ENCODE assay signal across 22 cellular contexts in the genomic region with DNA sequence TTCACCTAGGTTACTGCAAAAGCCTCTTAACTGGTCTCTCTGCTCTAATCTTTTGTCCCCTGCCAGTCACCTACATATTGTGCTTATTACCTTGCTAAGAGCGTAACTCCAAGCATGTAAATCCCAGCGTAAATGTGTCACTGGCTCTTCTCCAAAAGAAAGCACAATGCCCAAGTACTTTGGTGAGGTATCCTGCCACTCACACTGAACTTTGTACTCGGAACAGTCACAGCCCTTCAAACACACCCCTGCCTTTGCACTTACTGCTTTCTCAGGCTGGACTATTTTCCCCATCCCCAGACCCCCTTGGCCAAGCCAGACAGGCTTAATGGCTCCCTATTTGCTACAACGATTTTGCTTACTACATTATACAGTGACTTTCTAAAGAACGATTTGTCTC.
DNase-seq lines count a peak whose midpoint lies in the region; ATAC-seq and TF ChIP-seq lines count a peak whose summit lies in the region.
"Had no signal": no experiment of that assay in that cellular context is flagged by ENCODE, and none has a peak within 500 bp of the region (broad histone marks: within the 10 kb centered on the region; RNA-seq: fewer than 3 reads in every experiment).

No MANE protein-coding gene starts in this region.

- peaks cover 19 to 33% of the 10 kb centered on the region in 2 donors for H3K4me1 ChIP-seq in duodenal mucosa (ENCODE audit: control insufficient read depth in 1 of 2, insufficient read depth in 2 of 2, low read length in 2 of 2)
- H3K4me1 ChIP-seq in mucosa of stomach (ENCODE audit: control insufficient read depth, insufficient read depth, low read length): peaks cover 51% of the 10 kb centered on the region
- H3K4me1 ChIP-seq: suprapubic skin, uterus had no signal

- ATAC-seq in GM21423 (IDR thresholded peaks at IDR 0.05; ENCODE audit: unreplicated experiment): no peak
- no peak for ATAC-seq in HG03108 (IDR thresholded peaks at IDR 0.05; ENCODE audit: unreplicated experiment)
- ATAC-seq: HCT116, Panc1, T-cell had no signal

- no peaks in the 10 kb centered on the region for H3K9me3 ChIP-seq in duodenal mucosa (ENCODE audit: control insufficient read depth in 1 of 2, low read length in 2 of 2)
- no peaks in the 10 kb centered on the region for H3K9me3 ChIP-seq in mucosa of stomach (ENCODE audit: control insufficient read depth, low read length)
- H3K9me3 ChIP-seq: suprapubic skin, uterus had no signal

- DNase-seq in D341Med (ENCODE audit: low spot score) (peak; percentile 32), GM20000 (ENCODE audit: low spot score) (no peak)
- DNase-seq: aorta; caudate nucleus; dorsolateral prefrontal cortex; glutamatergic neuron; NCI-H1092; NCI-H2029 treated with DMSO at 0.1 percent for 48 hours; NCI-H510A treated with DMSO at 0.1 percent for 48 hours; occipital lobe; stimulated activated CD4-positive, alpha-beta T cell treated with anti-CD3 and anti-CD28 coated beads, Interleukin-2, amount 100 ng/mL, for 24 hours; T-cell; uterus had no signal

- H3K9ac ChIP-seq in duodenal mucosa (ENCODE audit: low read depth in 1 of 2, low read length in 2 of 2) (peak overlapping the region; percentile 17 to 45), mucosa of stomach (ENCODE audit: low read length) (peak overlapping the region; percentile 55)

- no peaks in the 10 kb centered on the region for H3K27me3 ChIP-seq in duodenal mucosa (ENCODE audit: control insufficient read depth in 1 of 2, insufficient read depth in 2 of 2, low read length in 2 of 2)
- no peaks in the 10 kb centered on the region for H3K27me3 ChIP-seq in mucosa of stomach (ENCODE audit: control insufficient read depth, insufficient read depth, low read length)
- H3K27me3 ChIP-seq: dorsolateral prefrontal cortex, suprapubic skin, uterus had no signal

- H3K36me3 ChIP-seq in duodenal mucosa (ENCODE audit: control insufficient read depth in 1 of 2, insufficient read depth in 2 of 2, low read length in 2 of 2): peaks cover 0 to 9% of the 10 kb centered on the region in 2 donors
- H3K36me3 ChIP-seq in mucosa of stomach (ENCODE audit: control insufficient read depth, insufficient read depth, low read length): no peaks in the 10 kb centered on the region
- H3K36me3 ChIP-seq: uterus had no signal

- H3K4me3 ChIP-seq in duodenal mucosa (ENCODE audit: low read depth in 1 of 2, low read length in 2 of 2): peak overlapping the region; percentile 8 to 45
- no peak overlapping the region for H3K4me3 ChIP-seq in mucosa of stomach (ENCODE audit: low read length)
- H3K4me3 ChIP-seq: dorsolateral prefrontal cortex, smooth muscle cell, suprapubic skin, uterus had no signal

- H3K27ac ChIP-seq in 22Rv1 (peak overlapping the region; percentile 6; the same call in 1 of the 2 replicates), duodenal mucosa (ENCODE audit: low read depth, low read length) (peak overlapping the region; percentile 6)
- H3K27ac ChIP-seq: suprapubic skin, uterus had no signal

- TF ChIP-seq CTCF in 22Rv1 (IDR thresholded peaks at IDR 0.05) (no peak), GM20000 (IDR thresholded peaks at IDR 0.05; ENCODE audit: extremely low read depth, missing control alignments) (no peak)
